Comparison of ENCODE assay signal across 8 cellular contexts in the genomic region with DNA sequence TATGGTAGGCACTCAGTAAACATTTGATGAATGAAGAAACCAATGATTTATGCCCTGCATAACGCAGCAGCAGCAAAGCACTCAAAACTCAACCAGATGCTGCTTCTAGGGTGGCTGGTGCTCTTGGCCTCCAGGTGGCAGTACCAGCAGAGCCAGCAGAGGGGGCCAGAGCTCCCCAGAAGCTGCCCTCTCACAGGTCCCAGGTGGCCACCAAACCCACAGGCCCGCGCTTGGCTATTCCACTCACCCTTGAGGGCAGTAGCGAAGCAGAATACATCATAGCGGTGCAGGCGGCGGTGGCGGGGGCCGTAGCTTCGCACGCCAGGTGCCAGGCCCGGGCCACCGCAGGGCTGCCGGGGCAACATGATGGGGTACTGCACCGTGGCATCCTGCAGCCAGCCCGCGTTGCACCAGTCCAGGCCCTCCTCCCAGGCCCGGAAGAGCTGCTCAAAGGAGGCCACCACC. TPM values are rescaled to one million over a fixed set of nuclear protein-coding genes. Genes with fewer than 3 reads are reported as not detected.
DNase-seq lines count a peak whose midpoint lies in the region; ATAC-seq and TF ChIP-seq lines count a peak whose summit lies in the region.

No MANE protein-coding gene starts in this region.

- peak; percentile 77 for ATAC-seq in HG03139 (IDR thresholded peaks at IDR 0.05; ENCODE audit: unreplicated experiment)
- ATAC-seq in GM21786 (IDR thresholded peaks at IDR 0.05; ENCODE audit: unreplicated experiment), result no peak

- TF ChIP-seq CTCF in PC-9 (conservative IDR thresholded peaks at IDR 0.05) (peak; percentile 77), testis (IDR thresholded peaks at IDR 0.05) (peak; percentile 8 to 47 (median 38))

- H2AFZ ChIP-seq in PC-9, result no peak overlapping the region

- H3K79me2 ChIP-seq in PC-9 (ENCODE audit: low read depth), result no peaks in the 10 kb centered on the region

- no peaks in the 10 kb centered on the region for H3K36me3 ChIP-seq in PC-9 (ENCODE audit: low read depth)
- H3K36me3 ChIP-seq in adipocyte (ENCODE audit: control insufficient read depth, insufficient read depth, low read length, severe bottlenecking), result peaks cover 23% of the 10 kb centered on the region
- H3K36me3 ChIP-seq in testis (ENCODE audit: low read depth, missing control alignments), result no peaks in the 10 kb centered on the region

- no peak overlapping the region for H3K9ac ChIP-seq in adipocyte (ENCODE audit: low read length)

- no peaks in the 10 kb centered on the region for H4K20me1 ChIP-seq in PC-9 (ENCODE audit: insufficient read depth)

- H3F3A ChIP-seq in PC-9 (ENCODE audit: insufficient read depth, low read depth), result no peaks in the 10 kb centered on the region

- intact Hi-C loops in PC-9 (cut with micrococcal nuclease; ENCODE audit: unreplicated experiment), result no loop called here
- intact Hi-C loops in testis (cut with DNase I; ENCODE audit: low total_unique reads), result no loop called here

- H3K27me3 ChIP-seq in PC-9 (ENCODE audit: insufficient read depth, low read depth), result peaks cover 28% of the 10 kb centered on the region
- peaks cover 10% of the 10 kb centered on the region for H3K27me3 ChIP-seq in adipocyte (replicated peaks; ENCODE audit: control insufficient read depth, insufficient read depth, low read length)
- H3K27me3 ChIP-seq in testis, result no peaks in the 10 kb centered on the region

- DNase-seq in SIG-M5 treated with dmso at 0.1 percent for 504 hours (lab: John Stamatoyannopoulos, UW; ENCODE audit: unreplicated experiment) (peak; percentile 36), SIG-M5 (lab: John Stamatoyannopoulos, UW) (no peak), PC-9 (peak in 1 of 2 experiments; percentile 66), adipocyte (ENCODE audit: low read depth) (peak; percentile 58), iPS-NIHi7 (ENCODE audit: extremely low spot score) (peak; percentile 90), testis (peak; percentile 59)

- H3K4me3 ChIP-seq in PC-9 (no peak overlapping the region), adipocyte (ENCODE audit: low read length) (no peak overlapping the region), testis (no peak overlapping the region)

- POLR2A ChIA-PET in PC-9 (lab: Charles Lee; ENCODE audit: unreplicated experiment), result no interaction called here

- 79 to 86% methylated on average over 11 to 18 of the region's 18 CpGs for WGBS in testis, 2 donors

- no TSS peak for BruUV-seq in PC-9 (replicated peaks; lab: Mats Ljungman, UMichigan)

- no peaks in the 10 kb centered on the region for H3K9me2 ChIP-seq in PC-9 (ENCODE audit: insufficient read depth)

- H3K9me3 ChIP-seq in PC-9 (ENCODE audit: insufficient read depth, low read depth) (no peaks in the 10 kb centered on the region), adipocyte (ENCODE audit: control insufficient read depth, low read length) (no peaks in the 10 kb centered on the region), testis (no peaks in the 10 kb centered on the region)

- H3K4me1 ChIP-seq in PC-9 (replicated peaks; ENCODE audit: insufficient read depth) (no peaks in the 10 kb centered on the region), adipocyte (ENCODE audit: control insufficient read depth, insufficient read depth, low read length) (peaks cover 18% of the 10 kb centered on the region), testis (no peaks in the 10 kb centered on the region)

- H3K4me2 ChIP-seq in PC-9, result no peak overlapping the region

- no peak for TF ChIP-seq POLR2A in testis (IDR thresholded peaks at IDR 0.05)

- H3K27ac ChIP-seq in PC-9 (no peak overlapping the region), testis (no peak overlapping the region)

- CTCF ChIA-PET in PC-9 (lab: Charles Lee), result interaction anchor here (0.6 to 1.0 kb wide), 4 partner anchors 42 to 365 kb away, joined by 3 to 6 read pairs (median 3); partner anchors contain the start of genes FANCI and ISG20

RNA-seq across cellular contexts. Expression of gene HAPLN3, which starts 16.6 kb away (rescaled TPM):
- 2.4 and 3.8 TPM in 2 replicates for total RNA-seq in PC-9 (2021)
- total RNA-seq in testis, result 1 to 10 TPM; 4.8 to 5.0 TPM
- 5.6 TPM for polyA plus RNA-seq in testis (ENCODE audit: insufficient read depth, low read depth, low replicate concordance)

RNA-seq across cellular contexts. Expression of gene MFGE8, which starts 34.4 kb away (rescaled TPM):
- total RNA-seq in PC-9 (2021) (54.5 and 64.3 TPM in 2 replicates), testis (100 to 1,000 TPM; 163 to 260 TPM)
- polyA plus RNA-seq in testis (ENCODE audit: insufficient read depth, low read depth, low replicate concordance), result 137 TPM
